Comparison of ENCODE assay signal across 31 cellular contexts in the genomic region with DNA sequence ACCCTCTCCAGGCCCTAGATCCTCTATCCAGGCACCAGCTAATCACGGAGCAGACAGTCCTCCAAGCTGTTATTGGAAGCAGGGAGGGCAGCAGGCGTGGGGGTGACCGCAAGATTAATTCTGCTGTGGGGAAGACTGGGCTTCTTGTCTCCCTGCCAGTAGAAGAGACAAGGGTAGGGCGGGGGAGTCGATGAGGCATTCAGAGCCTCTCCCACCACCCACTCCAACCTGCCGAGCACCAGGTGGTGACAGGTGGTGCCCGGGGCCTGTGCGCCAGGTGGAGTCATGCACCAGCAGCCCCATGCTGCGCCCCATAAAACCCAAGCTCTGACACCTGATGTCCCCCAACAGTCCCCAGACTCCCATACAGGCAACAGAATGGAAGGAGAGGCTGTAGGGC.
DNase-seq lines count a peak whose midpoint lies in the region; ATAC-seq lines count a peak whose summit lies in the region.
"Had no signal": no experiment of that assay in that cellular context is flagged by ENCODE, and none has a peak within 500 bp of the region (broad histone marks: within the 10 kb centered on the region; RNA-seq: fewer than 3 reads in every experiment).

No MANE protein-coding gene starts in this region.

- H3K79me1 ChIP-seq in trophoblast cell (ENCODE audit: low read length): no peaks in the 10 kb centered on the region

- H3K9ac ChIP-seq in trophoblast cell (ENCODE audit: low read length): no peak overlapping the region
- H3K9ac ChIP-seq: BLaER1 treated with 17β-estradiol and CSF1 and Interleukin-3, amounts not matched to agents 10 nM and 100 nM had no signal

- H4K8ac ChIP-seq in trophoblast cell (ENCODE audit: low read depth, low read length): no peak overlapping the region

- H2AFZ ChIP-seq in trophoblast cell (ENCODE audit: insufficient read depth, low read length, poor library complexity): no peak overlapping the region
- H2AFZ ChIP-seq: PC-9 had no signal

- no peak overlapping the region for H2BK120ac ChIP-seq in trophoblast cell (ENCODE audit: insufficient read depth, low read length, poor library complexity)

- H3K4me3 ChIP-seq in trophoblast cell (ENCODE audit: low read depth, low read length): no peak overlapping the region
- H3K4me3 ChIP-seq: adrenal gland; BLaER1 treated with 17β-estradiol and CSF1 and Interleukin-3, amounts not matched to agents 10 nM and 100 nM; body of pancreas; K562; mucosa of descending colon; PC-9 had no signal

- no peaks in the 10 kb centered on the region for H3K27me3 ChIP-seq in trophoblast cell (ENCODE audit: insufficient read depth, low read length)
- H3K27me3 ChIP-seq: adrenal gland, body of pancreas had no signal

- H3K4me2 ChIP-seq in trophoblast cell (ENCODE audit: low read length): no peak overlapping the region
- H3K4me2 ChIP-seq: BLaER1 treated with 17β-estradiol and CSF1 and Interleukin-3, amounts not matched to agents 10 nM and 100 nM; PC-9 had no signal

- WGBS in trophoblast cell (ENCODE audit: extremely low coverage, insufficient coverage, insufficient read length): no CpG with 5 or more reads among the region's 9 CpGs

- peaks cover 3% of the 10 kb centered on the region for H3K9me3 ChIP-seq in trophoblast cell (ENCODE audit: insufficient read depth, low read depth, low read length)
- H3K9me3 ChIP-seq: adrenal gland; BLaER1 treated with 17β-estradiol and CSF1 and Interleukin-3, amounts not matched to agents 10 nM and 100 nM; body of pancreas; mucosa of descending colon had no signal

- no peak overlapping the region for H2BK5ac ChIP-seq in trophoblast cell (ENCODE audit: low read depth, low read length, poor library complexity)

- H4K12ac ChIP-seq in trophoblast cell (ENCODE audit: low read depth, low read length): no peak overlapping the region

- H3K14ac ChIP-seq in trophoblast cell (ENCODE audit: low read length): no peak overlapping the region

- ATAC-seq in stimulated activated naive CD8-positive, alpha-beta T cell treated with anti-CD3 and anti-CD28 coated beads, Interleukin-15, Interleukin-2, amounts not matched to agents 100 U/mL and 50 U/mL, for 24 hours: no peak
- no peak for ATAC-seq in HG03025 (IDR thresholded peaks at IDR 0.05; ENCODE audit: low FRiP score, unreplicated experiment)
- ATAC-seq: body of pancreas; esophagus mucosa; K562; left colon; mucosa of descending colon; natural killer cell; stimulated activated effector memory CD8-positive, alpha-beta T cell treated with anti-CD3 and anti-CD28 coated beads, Interleukin-12 subunit alpha, Interleukin-12 subunit beta, amount 100 ng/mL, for 72 hours had no signal

- no peak overlapping the region for H2AK5ac ChIP-seq in trophoblast cell (ENCODE audit: low read length)

- no peaks in the 10 kb centered on the region for H3K36me3 ChIP-seq in trophoblast cell (ENCODE audit: control insufficient read depth in 1 of 2, insufficient read depth in 2 of 2, low read length in 2 of 2)
- H3K36me3 ChIP-seq: adrenal gland; BLaER1 treated with 17β-estradiol and CSF1 and Interleukin-3, amounts not matched to agents 10 nM and 100 nM had no signal

- H3K27ac ChIP-seq in trophoblast cell (ENCODE audit: low read depth, low read length): no peak overlapping the region
- H3K27ac ChIP-seq: adrenal gland; BLaER1 treated with 17β-estradiol and CSF1 and Interleukin-3, amounts not matched to agents 10 nM and 100 nM; body of pancreas; PC-9 had no signal

- no peaks in the 10 kb centered on the region for H3K79me2 ChIP-seq in trophoblast cell (ENCODE audit: control insufficient read depth, insufficient read depth, low read length, poor library complexity)

- no peak overlapping the region for H3K23ac ChIP-seq in trophoblast cell (ENCODE audit: low read length)

- H2BK12ac ChIP-seq in trophoblast cell (ENCODE audit: low read length): no peak overlapping the region

- no peak overlapping the region for H4K91ac ChIP-seq in trophoblast cell (ENCODE audit: low read depth, low read length)

- peaks cover 5 to 7% of the 10 kb centered on the region in 2 experiments for H3K4me1 ChIP-seq in trophoblast cell (ENCODE audit: control insufficient read depth in 1 of 2, insufficient read depth in 2 of 2, low read length in 2 of 2)
- H3K4me1 ChIP-seq: body of pancreas had no signal

- peak; percentile 80 for DNase-seq in DMS79 treated with DMSO at 0.1 percent for 48 hours (lab: John Stamatoyannopoulos, UW)
- peak; percentile 94 for DNase-seq in NCI-H1105 treated with DMSO at 0.1 percent for 48 hours (lab: John Stamatoyannopoulos, UW)
- DNase-seq in NCI-H345 (lab: John Stamatoyannopoulos, UW): peak; percentile 97
- DNase-seq in cerebellum (ENCODE audit: low spot score): peak; percentile 51
- no peak for DNase-seq in stimulated activated naive CD8-positive, alpha-beta T cell treated with anti-CD3 and anti-CD28 coated beads, Interleukin-15, Interleukin-2, amounts not matched to agents 100 U/mL and 50 U/mL, for 24 hours
- no peak for DNase-seq in trophoblast cell
- DNase-seq: activated CD4-positive, alpha-beta memory T cell treated with anti-CD3 and anti-CD28 coated beads, Interleukin-2, amount 10 ng/mL, durations not matched to agents 7 days and 5 days; activated CD4-positive, alpha-beta T cell treated with anti-CD3 and anti-CD28 coated beads for 1 hour; activated CD8-positive, alpha-beta memory T cell treated with anti-CD3 and anti-CD28 coated beads, Interleukin-2, amount 50 U/mL, for 4 hours; activated naive CD4-positive, alpha-beta T cell treated with anti-CD3 and anti-CD28 coated beads, Interleukin-2, amount 10 ng/mL, durations not matched to agents 7 days and 5 days; adrenal gland; body of pancreas; dermis blood vessel endothelial cell; glutamatergic neuron; GOT3; left colon; mammary epithelial cell; mucosa of descending colon; natural killer cell; NCI-H1436 treated with DMSO at 0.1 percent for 48 hours; NCI-H2227 treated with DMSO at 0.1 percent for 48 hours; NK-92 treated with Interleukin-12 subunit alpha and Interleukin-12 subunit beta, amount 100 ng/mL, for 24 hours; PC-9; SHP77; stimulated activated CD4-positive, alpha-beta T cell treated with anti-CD3 and anti-CD28 coated beads, Interleukin-4, amount 100 ng/mL, for 4 hours; T-helper 2 cell had no signal

- no peak overlapping the region for H3K4ac ChIP-seq in trophoblast cell (ENCODE audit: low read depth, low read length)

- H3K18ac ChIP-seq in trophoblast cell (ENCODE audit: low read length): no peak overlapping the region

Comparison
In these comparisons a context has a peak if more than half of its experiments do, and no peak if none do; other contexts are left out.
1. DNase-seq: peak in DMS79 treated with DMSO at 0.1 percent for 48 hours (single experiment), NCI-H1105 treated with DMSO at 0.1 percent for 48 hours (single experiment), NCI-H345 (single experiment) and cerebellum (single experiment); none in stimulated activated naive CD8-positive, alpha-beta T cell treated with anti-CD3 and anti-CD28 coated beads, Interleukin-15, Interleukin-2, amounts not matched to agents 100 U/mL and 50 U/mL, for 24 hours (single experiment) and trophoblast cell (0 of 2).